In the genomic region with DNA sequence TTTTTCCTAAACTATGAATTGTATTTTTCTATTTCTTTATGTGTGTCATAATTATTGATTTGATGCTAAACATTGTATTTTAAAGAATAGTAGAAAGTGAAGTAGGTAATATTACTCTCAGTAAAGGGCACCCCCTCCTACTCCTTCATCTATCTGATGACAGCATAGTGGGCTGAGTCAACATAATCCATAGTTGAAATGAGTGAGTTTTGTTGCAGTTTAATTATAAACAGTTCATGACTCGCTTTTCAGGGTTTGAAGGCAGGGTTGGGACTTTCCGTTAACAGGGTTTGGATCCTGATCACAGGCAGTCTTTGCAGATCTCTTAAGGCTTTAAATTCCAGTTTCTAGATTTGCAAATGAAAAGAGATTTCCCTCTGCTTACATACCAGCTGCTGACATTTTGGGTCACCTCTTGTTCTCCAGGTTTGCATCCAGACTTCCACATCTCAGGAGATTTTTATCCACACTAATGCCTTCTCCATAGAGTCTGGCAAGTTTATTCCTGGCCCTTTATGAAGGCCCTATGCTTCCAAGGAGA, we compare ENCODE assay signal across 29 cellular contexts. TPM values are rescaled to one million over a fixed set of nuclear protein-coding genes. Genes with fewer than 3 reads are reported as not detected.
DNase-seq lines count a peak whose midpoint lies in the region; ATAC-seq, FAIRE-seq and TF ChIP-seq lines count a peak whose summit lies in the region.
"Had no signal": no experiment of that assay in that cellular context is flagged by ENCODE, and none has a peak within 500 bp of the region (broad histone marks: within the 10 kb centered on the region; RNA-seq: fewer than 3 reads in every experiment).

No MANE protein-coding gene starts in this region.

- no peak overlapping the region for H2BK15ac ChIP-seq in H1 (ENCODE audit: low read length)

- no peaks in the 10 kb centered on the region for H3K79me2 ChIP-seq in H1 (ENCODE audit: control insufficient read depth in 1 of 2, insufficient read depth in 2 of 2, low read length in 2 of 2)

- H3K23ac ChIP-seq in H1 (ENCODE audit: insufficient read length): no peak overlapping the region

- H3K23me2 ChIP-seq in H1 (ENCODE audit: low read depth, low read length): no peaks in the 10 kb centered on the region

- H2BK120ac ChIP-seq in H1 (replicated peaks; ENCODE audit: low read depth, low read length): no peak overlapping the region

- CTCF ChIA-PET in H1 (lab: Charles Lee; ENCODE audit: partially characterized antibody): interaction anchor here (0.5 kb wide), 1 partner anchor 94 kb away, joined by 3 read pairs; no protein-coding TSS in a partner anchor

- DNase-seq in H1 (ENCODE audit: low read depth in 1 of 2, low spot score in 2 of 2) (no peak), kidney tubule cell (ENCODE audit: low spot score) (peak; percentile 53), GOT3 (lab: John Stamatoyannopoulos, UW) (no peak), GM19239 (ENCODE audit: insufficient read length, low spot score) (no peak)
- no peak for DNase-seq in stimulated activated CD4-positive, alpha-beta T cell treated with anti-CD3 and anti-CD28 coated beads, Interleukin-15, amount 100 ng/mL, for 24 hours
- no peak for DNase-seq in activated CD4-positive, alpha-beta T cell treated with anti-CD3 and anti-CD28 coated beads for 1 hour
- DNase-seq: AML-193; CD4-positive, alpha-beta T cell; Karpas-422; NCI-H1092; NCI-H1417 treated with DMSO at 0.1 percent for 48 hours; NCI-H1694 treated with DMSO at 0.1 percent for 48 hours; NCI-H2081; NCI-H2227 treated with DMSO at 0.1 percent for 48 hours; NCI-H526 treated with DMSO at 0.1 percent for 48 hours; SHP77 had no signal

- no peak overlapping the region for H2AFZ ChIP-seq in H1 (ENCODE audit: low read length)

- no peaks in the 10 kb centered on the region for H3K36me3 ChIP-seq in H1 (ENCODE audit: control insufficient read depth in 2 of 4, insufficient read depth in 4 of 4, low read length in 3 of 4)
- H3K36me3 ChIP-seq: BLaER1 treated with 17β-estradiol and CSF1 and Interleukin-3, amounts not matched to agents 10 nM and 100 nM had no signal

- peak; percentile 51 for ATAC-seq in HG02610 (IDR thresholded peaks at IDR 0.05; ENCODE audit: unreplicated experiment)
- ATAC-seq: A549, HCT116, HepG2, Panc1 had no signal

- no peaks in the 10 kb centered on the region; a peak in 2 of 7 replicates for H3K27me3 ChIP-seq in H1 (replicated peaks in 1 of 4; ENCODE audit: control insufficient read depth in 3 of 4, extremely low read depth in 1 of 4, insufficient read depth in 3 of 4, low read length in 3 of 4)
- H3K27me3 ChIP-seq: BLaER1 treated with 17β-estradiol and CSF1 and Interleukin-3, amounts not matched to agents 10 nM and 100 nM had no signal

- no peak overlapping the region for H3K4me3 ChIP-seq in H1 (ENCODE audit: extremely low read depth in 1 of 4, insufficient read depth in 2 of 4, low read depth in 3 of 4, low read length in 4 of 4)
- H3K4me3 ChIP-seq: A549; BLaER1 treated with 17β-estradiol and CSF1 and Interleukin-3, amounts not matched to agents 10 nM and 100 nM had no signal

- no peak overlapping the region for H3K27ac ChIP-seq in H1 (ENCODE audit: low read depth, low read length)
- H3K27ac ChIP-seq: A549; BLaER1 treated with 17β-estradiol and CSF1 and Interleukin-3, amounts not matched to agents 10 nM and 100 nM; RWPE1 had no signal

- no peaks in the 10 kb centered on the region for H3K9me3 ChIP-seq in H1 (ENCODE audit: insufficient read depth in 2 of 2, low read depth in 1 of 2, low read length in 1 of 2)
- H3K9me3 ChIP-seq: A549; BLaER1 treated with 17β-estradiol and CSF1 and Interleukin-3, amounts not matched to agents 10 nM and 100 nM had no signal

- FAIRE-seq in H1 (lab: Jason Lieb, UNC): no peak
- no peak for FAIRE-seq in GM19239 (lab: Jason Lieb, UNC)
- FAIRE-seq: A549, D721Med, HepG2 had no signal

- no peak overlapping the region for H3K56ac ChIP-seq in H1 (replicated peaks; ENCODE audit: insufficient read length, low read depth, low read length)

- no peak for TF ChIP-seq POLR2A in H1 (IDR thresholded peaks at IDR 0.05; ENCODE audit: control extremely low read depth in 1 of 2, low read depth in 2 of 2, low read length in 2 of 2)

- no peak overlapping the region for H2BK12ac ChIP-seq in H1 (ENCODE audit: low read depth, low read length)

- WGBS in H1 (ENCODE audit: extremely low coverage in 1 of 2, insufficient coverage in 1 of 2, insufficient read length in 1 of 2, insufficient replicate concordance in 2 of 2, low coverage in 1 of 2, low lambda C conversion rate in 2 of 2, missing lambda C conversion rate in 1 of 2), 2 experiments: 68% methylated on average over 2 of the region's 2 CpGs; no CpG with 5 or more reads in 1 of the 2 experiments

- H2BK20ac ChIP-seq in H1 (ENCODE audit: low read length): no peak overlapping the region

- H2BK5ac ChIP-seq in H1 (ENCODE audit: low read depth, low read length): no peak overlapping the region

- H4K20me1 ChIP-seq in H1 (replicated peaks in 1 of 2; ENCODE audit: control insufficient read depth in 1 of 2, insufficient read depth in 2 of 2, low read length in 2 of 2): no peaks in the 10 kb centered on the region
- H4K20me1 ChIP-seq: BLaER1 treated with 17β-estradiol and CSF1 and Interleukin-3, amounts not matched to agents 10 nM and 100 nM had no signal

- no peak overlapping the region for H2AK5ac ChIP-seq in H1 (ENCODE audit: low read depth, low read length)

- no peak overlapping the region for H4K8ac ChIP-seq in H1 (ENCODE audit: extremely low read depth, insufficient read depth, low read length)

- POLR2A ChIA-PET in H1 (lab: Charles Lee; ENCODE audit: partially characterized antibody): no interaction called here

- H3K79me1 ChIP-seq in H1 (ENCODE audit: low read depth, low read length): no peaks in the 10 kb centered on the region

- H3K4ac ChIP-seq in H1 (replicated peaks; ENCODE audit: insufficient read length, low read depth, low read length): no peak overlapping the region

- TF ChIP-seq CTCF in H1 (IDR thresholded peaks at IDR 0.05; ENCODE audit: control extremely low read depth in 1 of 3, insufficient read depth in 1 of 3, low read depth in 1 of 3, low read length in 3 of 3): no peak

- H3K4me2 ChIP-seq in H1 (ENCODE audit: insufficient read depth in 1 of 2, low read depth in 2 of 2, low read length in 2 of 2): peak overlapping the region; percentile 40 to 46; a peak in 3 of 4 replicates
- H3K4me2 ChIP-seq: A549; BLaER1 treated with 17β-estradiol and CSF1 and Interleukin-3, amounts not matched to agents 10 nM and 100 nM had no signal

- H3K18ac ChIP-seq in H1 (ENCODE audit: extremely low read depth, low read length): no peak overlapping the region

- H3K4me1 ChIP-seq in H1 (replicated peaks in 1 of 4; ENCODE audit: control insufficient read depth in 3 of 4, insufficient read depth in 4 of 4, low read length in 3 of 4): peaks cover 0 to 8% (median 5%) of the 10 kb centered on the region in 4 experiments; a peak in 2 of 7 replicates
- H3K4me1 ChIP-seq: A549; BLaER1 treated with 17β-estradiol and CSF1 and Interleukin-3, amounts not matched to agents 10 nM and 100 nM had no signal

- no peak for TF ChIP-seq RAD21 in H1 (IDR thresholded peaks at IDR 0.05 in 1 of 2, conservative IDR thresholded peaks at IDR 0.05 in 1 of 2; ENCODE audit: low read depth in 2 of 2, low read length in 2 of 2)

- no peak overlapping the region for H4K5ac ChIP-seq in H1 (ENCODE audit: insufficient read length, low read depth, low read length)

- no peak overlapping the region for H3K9ac ChIP-seq in H1 (replicated peaks in 1 of 4; ENCODE audit: extremely low read depth in 1 of 4, low read depth in 3 of 4, low read length in 3 of 4)
- H3K9ac ChIP-seq: BLaER1 treated with 17β-estradiol and CSF1 and Interleukin-3, amounts not matched to agents 10 nM and 100 nM had no signal

- H4K91ac ChIP-seq in H1 (replicated peaks; ENCODE audit: insufficient read length, low read length): no peak overlapping the region

- no peak overlapping the region for H3K14ac ChIP-seq in H1 (ENCODE audit: insufficient read length)

- TF ChIP-seq EP300 in H1 (IDR thresholded peaks at IDR 0.05; ENCODE audit: borderline replicate concordance in 1 of 2, low read depth in 2 of 2, low read length in 2 of 2): no peak

TF ChIP-seq in H1, 55 proteins besides CTCF, POLR2A, EP300 and RAD21:
- TF ChIP-seq TEAD4 (IDR thresholded peaks at IDR 0.05; ENCODE audit: low read depth, low read length) (peak; percentile 33; the same call in 1 of the 2 replicates), USF2 (IDR thresholded peaks at IDR 0.05; ENCODE audit: low read length) (no peak)

RNA-seq across cellular contexts. Expression of gene TACR3, which starts 54.0 kb away (rescaled TPM):
- total RNA-seq in H1 (2021; fragmentation: NEBNext Ultra II Directional; extraction: Animal tissue kit (Norgen Biotek cat#: 25700)): 2.3 and 3.0 TPM in 2 replicates
- polyA plus RNA-seq in H1 (2011; rRNA removed): 0.22 and 0.30 TPM in 2 replicates
- polyA plus RNA-seq in H1 (2011; cell fraction: cytosol; rRNA removed): 0.14 TPM
- polyA plus RNA-seq in H1 (2011; cell fraction: nucleus; rRNA removed): 0.41 TPM
- 0.14 to 0.27 TPM (median 0.26 TPM) in 4 replicates for polyA plus RNA-seq in H1 (2012, experiment 1 of 2)
- polyA plus RNA-seq in H1 (2012, experiment 2 of 2): not detected
- polyA plus RNA-seq in H1 (2013, experiment 1 of 2): 3.1 TPM
- 2.7 TPM for polyA plus RNA-seq in H1 (2013, experiment 2 of 2)
- polyA minus RNA-seq in H1 (2011; rRNA and poly(A)+ RNA removed): 0.63 and 1.4 TPM in 2 replicates
- not detected for polyA minus RNA-seq in H1 (2011; cell fraction: cytosol; rRNA and poly(A)+ RNA removed)
- polyA minus RNA-seq in H1 (2011; cell fraction: nucleus; rRNA and poly(A)+ RNA removed): 1.6 TPM
- total RNA-seq: CD4-positive, alpha-beta T cell; G401; HepG2; HT-29; NCI-H460; OCI-LY7; SK-MEL-5 had no signal
- polyA plus RNA-seq: A549, HepG2 had no signal
